In genomic region chr2:210519594-210519993, GRCh38 we compare ENCODE assay signal across 21 cellular contexts.
"Had no signal": no experiment of that assay in that cellular context is flagged by ENCODE, and none has a peak within 500 bp of the region (broad histone marks: within the 10 kb centered on the region; RNA-seq: fewer than 3 reads in every experiment).

No MANE protein-coding gene starts in this region.

- H3K27ac ChIP-seq: adrenal gland, body of pancreas, heart right ventricle, parathyroid adenoma, tibial nerve, vagina, WERI-Rb-1 had no signal

- DNase-seq: activated CD4-positive, alpha-beta T cell treated with anti-CD3 and anti-CD28 coated beads, Interleukin-2, amount 50 U/mL, for 48 hours; activated naive CD4-positive, alpha-beta T cell treated with anti-CD3 and anti-CD28 coated beads for 36 hours; adrenal gland; body of pancreas; cortex of kidney; effector memory CD4-positive, alpha-beta T cell; heart right ventricle; islet precursor cell; mucosa of descending colon; naive thymus-derived CD4-positive, alpha-beta T cell; retina; stimulated activated CD4-positive, alpha-beta T cell treated with anti-CD3 and anti-CD28 coated beads, Interleukin-2, amount 100 ng/mL, for 48 hours; WERI-Rb-1 had no signal

- H3K4me1 ChIP-seq: adrenal gland, body of pancreas, heart right ventricle, parathyroid adenoma, tibial nerve, vagina had no signal

- H3K4me1 Mint-ChIP-seq: central memory CD8-positive, alpha-beta T cell; stimulated activated memory B cell treated with anti-CD40 and anti-IgM and Interleukin-4, amounts not matched to agents 10 μg/mL and 1 μg/mL and 100 μg/mL, for 72 hours had no signal

- ATAC-seq: body of pancreas; heart right ventricle; left lobe of liver; mucosa of descending colon; naive thymus-derived CD4-positive, alpha-beta T cell; stimulated activated memory B cell treated with anti-CD40 and anti-IgM and Interleukin-4, amounts not matched to agents 10 μg/mL and 1 μg/mL and 100 μg/mL, for 72 hours had no signal

- H3K9ac ChIP-seq: parathyroid adenoma had no signal

- H3K4me3 Mint-ChIP-seq: activated naive CD4-positive, alpha-beta T cell treated with anti-CD3 and anti-CD28 coated beads for 36 hours; central memory CD8-positive, alpha-beta T cell; naive thymus-derived CD4-positive, alpha-beta T cell; stimulated activated memory B cell treated with anti-CD40 and anti-IgM and Interleukin-4, amounts not matched to agents 10 μg/mL and 1 μg/mL and 100 μg/mL, for 72 hours; T-helper 1 cell treated with Interleukin-12 subunit alpha and Interleukin-12 subunit beta and Interleukin-4 antibody, amounts not matched to agents 30 μg/mL and 1 μg/mL, for 36 hours had no signal

- H3K9me3 Mint-ChIP-seq: activated naive CD4-positive, alpha-beta T cell treated with anti-CD3 and anti-CD28 coated beads for 36 hours; activated T-helper 2 cell treated with anti-CD3 and anti-CD28 coated beads, Interferon-gamma antibody, Interleukin-2, Interleukin-4, amounts not matched to agents 10 μg/mL and 5 μg/mL and 100 μg/mL, durations not matched to agents 14 hours and 24 hours and 36 hours; T-helper 1 cell treated with Interleukin-12 subunit alpha and Interleukin-12 subunit beta and Interleukin-4 antibody, amounts not matched to agents 30 μg/mL and 1 μg/mL, for 36 hours had no signal

- H3K79me2 ChIP-seq: parathyroid adenoma had no signal

- H3K36me3 Mint-ChIP-seq: stimulated activated memory B cell treated with anti-CD40 and anti-IgM and Interleukin-4, amounts not matched to agents 10 μg/mL and 1 μg/mL and 100 μg/mL, for 72 hours had no signal

- H3K27ac Mint-ChIP-seq: activated naive CD4-positive, alpha-beta T cell treated with anti-CD3 and anti-CD28 coated beads for 36 hours; activated T-helper 2 cell treated with anti-CD3 and anti-CD28 coated beads, Interferon-gamma antibody, Interleukin-2, Interleukin-4, amounts not matched to agents 10 μg/mL and 5 μg/mL and 100 μg/mL, durations not matched to agents 14 hours and 24 hours and 36 hours; naive thymus-derived CD4-positive, alpha-beta T cell; stimulated activated memory B cell treated with anti-CD40 and anti-IgM and Interleukin-4, amounts not matched to agents 10 μg/mL and 1 μg/mL and 100 μg/mL, for 72 hours; T-helper 1 cell treated with Interleukin-12 subunit alpha and Interleukin-12 subunit beta and Interleukin-4 antibody, amounts not matched to agents 30 μg/mL and 1 μg/mL, for 36 hours had no signal

- H3K4me3 ChIP-seq: adrenal gland, body of pancreas, heart right ventricle, mucosa of descending colon, tibial nerve, vagina had no signal

- H3K36me3 ChIP-seq: adrenal gland, heart right ventricle, tibial nerve, vagina, WERI-Rb-1 had no signal

- H3K9me3 ChIP-seq: adrenal gland, body of pancreas, mucosa of descending colon, tibial nerve, vagina had no signal

- H2AFZ ChIP-seq: parathyroid adenoma had no signal

- H3K27me3 ChIP-seq: adrenal gland, body of pancreas, heart right ventricle, tibial nerve, vagina had no signal
